In the genomic region with DNA sequence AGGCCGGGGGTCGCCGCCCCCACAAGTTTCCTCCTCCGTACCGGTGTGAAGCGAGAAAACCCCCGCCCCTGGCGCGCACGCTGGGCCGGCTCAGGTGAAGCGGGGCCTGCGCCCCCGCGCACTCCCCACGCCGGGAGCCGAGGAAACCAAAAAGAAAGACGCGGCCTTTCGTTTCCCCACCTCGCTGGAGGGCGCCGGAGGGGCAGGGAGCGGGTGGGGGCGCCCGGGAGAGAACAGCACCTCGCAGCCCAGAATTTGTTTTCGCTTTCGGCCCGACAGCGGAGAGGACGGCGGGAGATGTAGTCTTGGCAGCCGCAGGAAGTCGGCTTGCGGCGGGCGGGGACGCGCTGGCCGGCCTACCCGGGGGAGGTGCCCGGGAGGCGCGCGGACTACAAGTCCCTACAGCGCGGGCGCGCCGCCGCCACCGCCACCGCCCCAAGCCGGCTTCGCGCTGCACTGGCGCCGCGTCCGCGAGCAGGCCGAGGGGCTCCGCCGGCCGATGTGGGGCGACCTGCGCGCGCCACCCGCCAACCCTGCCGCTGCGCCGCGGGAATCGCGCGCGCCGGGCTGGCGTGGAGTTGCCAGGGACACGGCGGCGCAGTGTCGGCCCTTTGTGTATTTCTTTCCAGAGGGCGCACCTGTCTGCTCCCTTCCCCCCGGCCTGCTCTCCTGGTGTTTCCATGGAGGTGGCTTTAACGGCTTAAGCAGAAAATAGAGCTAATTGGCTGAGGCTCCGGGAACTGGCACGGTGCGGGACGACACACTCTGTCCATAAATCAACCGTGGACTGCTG, we compare ENCODE assay signal across 8 cellular contexts. TPM values are rescaled to one million over a fixed set of nuclear protein-coding genes. Genes with fewer than 3 reads are reported as not detected.
DNase-seq lines count a peak whose midpoint lies in the region; ATAC-seq, FAIRE-seq and TF ChIP-seq lines count a peak whose summit lies in the region.

A gene with protein sequence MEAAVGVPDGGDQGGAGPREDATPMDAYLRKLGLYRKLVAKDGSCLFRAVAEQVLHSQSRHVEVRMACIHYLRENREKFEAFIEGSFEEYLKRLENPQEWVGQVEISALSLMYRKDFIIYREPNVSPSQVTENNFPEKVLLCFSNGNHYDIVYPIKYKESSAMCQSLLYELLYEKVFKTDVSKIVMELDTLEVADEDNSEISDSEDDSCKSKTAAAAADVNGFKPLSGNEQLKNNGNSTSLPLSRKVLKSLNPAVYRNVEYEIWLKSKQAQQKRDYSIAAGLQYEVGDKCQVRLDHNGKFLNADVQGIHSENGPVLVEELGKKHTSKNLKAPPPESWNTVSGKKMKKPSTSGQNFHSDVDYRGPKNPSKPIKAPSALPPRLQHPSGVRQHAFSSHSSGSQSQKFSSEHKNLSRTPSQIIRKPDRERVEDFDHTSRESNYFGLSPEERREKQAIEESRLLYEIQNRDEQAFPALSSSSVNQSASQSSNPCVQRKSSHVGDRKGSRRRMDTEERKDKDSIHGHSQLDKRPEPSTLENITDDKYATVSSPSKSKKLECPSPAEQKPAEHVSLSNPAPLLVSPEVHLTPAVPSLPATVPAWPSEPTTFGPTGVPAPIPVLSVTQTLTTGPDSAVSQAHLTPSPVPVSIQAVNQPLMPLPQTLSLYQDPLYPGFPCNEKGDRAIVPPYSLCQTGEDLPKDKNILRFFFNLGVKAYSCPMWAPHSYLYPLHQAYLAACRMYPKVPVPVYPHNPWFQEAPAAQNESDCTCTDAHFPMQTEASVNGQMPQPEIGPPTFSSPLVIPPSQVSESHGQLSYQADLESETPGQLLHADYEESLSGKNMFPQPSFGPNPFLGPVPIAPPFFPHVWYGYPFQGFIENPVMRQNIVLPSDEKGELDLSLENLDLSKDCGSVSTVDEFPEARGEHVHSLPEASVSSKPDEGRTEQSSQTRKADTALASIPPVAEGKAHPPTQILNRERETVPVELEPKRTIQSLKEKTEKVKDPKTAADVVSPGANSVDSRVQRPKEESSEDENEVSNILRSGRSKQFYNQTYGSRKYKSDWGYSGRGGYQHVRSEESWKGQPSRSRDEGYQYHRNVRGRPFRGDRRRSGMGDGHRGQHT (minus strand): TSS at position 292 of the 793 bp plus-strand sequence. CDS start 616 bp downstream, outside the sequence.

- H3K27me3 Mint-ChIP-seq in T-helper 17 cell = no peaks in the 10 kb centered on the region

- 0% methylated on average over 64 to 94 of the region's 94 CpGs for WGBS in psoas muscle, 3 donors

- intact Hi-C loops in psoas muscle (cut with DNase I) = loop anchor here in 1 of 2 donors (5.0 kb wide), 2 partner anchors 302 to 552 kb away; partner anchors contain the start of gene SMAD1

- FAIRE-seq in urothelium cell line (lab: Jason Lieb, UNC) = peak; percentile 53

- peak within 1 kb of the TSS; percentile 67 to 90 for H3K4me3 ChIP-seq in right atrium auricular region
- H3K4me3 ChIP-seq in psoas muscle = peak within 1 kb of the TSS; percentile 83

- DNase-seq in NCI-H1694 treated with DMSO at 0.1 percent for 48 hours (lab: John Stamatoyannopoulos, UW) (peak; percentile 79), T-helper 17 cell (peak; percentile 92 to 95 (median 94)), right atrium auricular region (ENCODE audit: low spot score) (peak; percentile 95), psoas muscle (peak; percentile 97 to 98), urothelium cell line (ENCODE audit: low spot score) (peak; percentile 92)

- H3K27ac Mint-ChIP-seq in T-helper 17 cell = peak within 1 kb of the TSS; percentile 95

- H3K4me3 Mint-ChIP-seq in T-helper 17 cell = peak within 1 kb of the TSS; percentile 94

- H3K36me3 Mint-ChIP-seq in T-helper 17 cell (ENCODE audit: low read depth) = peaks cover 2% of the 10 kb centered on the region

- peaks cover 0 to 38% of the 10 kb centered on the region in 2 donors for H3K4me1 ChIP-seq in right atrium auricular region
- peaks cover 40% of the 10 kb centered on the region for H3K4me1 ChIP-seq in psoas muscle

- ATAC-seq in HG02885 (IDR thresholded peaks at IDR 0.05; ENCODE audit: poor library complexity, unreplicated experiment) (peak; percentile 80), T-helper 17 cell (peak; percentile 85), psoas muscle (peak; percentile 81 to 90 (median 84))

- H3K27ac ChIP-seq in angular gyrus (ENCODE audit: low read depth, low read length) (peak within 1 kb of the TSS; percentile 88), right atrium auricular region (peak within 1 kb of the TSS; percentile 94 to 98), psoas muscle (peak within 1 kb of the TSS; percentile 97)

- peak; percentile 62 for TF ChIP-seq POLR2A in GM15510 (IDR thresholded peaks at IDR 0.05; ENCODE audit: borderline replicate concordance, extremely low read depth, insufficient read length)

- H3K36me3 ChIP-seq in right atrium auricular region (no peaks in the 10 kb centered on the region), psoas muscle (ENCODE audit: insufficient read depth in 1 of 2, low read depth in 1 of 2) (no peaks in the 10 kb centered on the region)

- H3K9me3 ChIP-seq in T-helper 17 cell (ENCODE audit: control insufficient read depth, low read length, poor library complexity, severe bottlenecking) (no peaks in the 10 kb centered on the region), right atrium auricular region (no peaks in the 10 kb centered on the region), psoas muscle (no peaks in the 10 kb centered on the region)

- H3K27me3 ChIP-seq in right atrium auricular region (no peaks in the 10 kb centered on the region), psoas muscle (ENCODE audit: insufficient read depth in 3 of 3, low read length in 2 of 3) (no peaks in the 10 kb centered on the region)

- TF ChIP-seq CTCF in right atrium auricular region (IDR thresholded peaks at IDR 0.05) (no peak), psoas muscle (IDR thresholded peaks at IDR 0.05) (peak; percentile 8)

- peaks cover 18% of the 10 kb centered on the region for H3K4me1 Mint-ChIP-seq in T-helper 17 cell

RNA-seq across cellular contexts. Expression of the gene that starts here (rescaled TPM):
- total RNA-seq in T-helper 17 cell (10 to 100 TPM; 60.9 to 63.8 TPM), right atrium auricular region (10 to 100 TPM; 20.6 to 23.7 TPM), psoas muscle (10 to 100 TPM; 51.6 to 88.0 (median 56.5) TPM)
- 10 to 100 TPM; 20.5 to 62.6 (median 22.7) TPM for polyA plus RNA-seq in psoas muscle

Comparison
In these comparisons a context has a peak if more than half of its experiments do, and no peak if none do; other contexts are left out.
1. Peak in every context shown above with its lines: DNase-seq, ATAC-seq, H3K4me3 ChIP-seq and H3K27ac ChIP-seq.